31 cellular contexts compared by ENCODE assay signal in genomic region chr12:72144553-72144952, GRCh38.
"Had no signal": no experiment of that assay in that cellular context is flagged by ENCODE, and none has a peak within 500 bp of the region (broad histone marks: within the 10 kb centered on the region; RNA-seq: fewer than 3 reads in every experiment).

No MANE protein-coding gene starts in this region.

- H3K36me3 Mint-ChIP-seq: activated naive CD4-positive, alpha-beta T cell treated with anti-CD3 and anti-CD28 coated beads, Interleukin-2, amount 10 ng/mL, durations not matched to agents 7 days and 5 days; activated naive CD4-positive, alpha-beta T cell treated with anti-CD3 and anti-CD28 coated beads, Interleukin-2, amount 50 U/mL, for 72 hours; activated naive CD8-positive, alpha-beta T cell treated with anti-CD3 and anti-CD28 coated beads, Interleukin-2, amount 10 ng/mL, durations not matched to agents 7 days and 5 days; brain; T-cell had no signal

- H3K4me1 Mint-ChIP-seq: activated CD4-positive, alpha-beta memory T cell treated with anti-CD3 and anti-CD28 coated beads, Interleukin-2, amount 10 ng/mL, durations not matched to agents 7 days and 5 days; activated CD4-positive, alpha-beta T cell treated with anti-CD3 and anti-CD28 coated beads, Interleukin-2, amount 10 ng/mL, durations not matched to agents 7 days and 5 days; activated naive CD4-positive, alpha-beta T cell treated with anti-CD3 and anti-CD28 coated beads, Interleukin-2, amount 10 ng/mL, durations not matched to agents 7 days and 5 days; activated naive CD8-positive, alpha-beta T cell treated with anti-CD3 and anti-CD28 coated beads, Interleukin-2, amount 10 ng/mL, durations not matched to agents 7 days and 5 days; brain; T-cell had no signal

- H3K9me3 Mint-ChIP-seq: activated CD4-positive, alpha-beta memory T cell treated with anti-CD3 and anti-CD28 coated beads, Interleukin-2, amount 10 ng/mL, durations not matched to agents 7 days and 5 days; activated CD4-positive, alpha-beta T cell treated with anti-CD3 and anti-CD28 coated beads, Interleukin-2, amount 10 ng/mL, durations not matched to agents 7 days and 5 days; activated naive CD4-positive, alpha-beta T cell treated with anti-CD3 and anti-CD28 coated beads, Interleukin-2, amount 10 ng/mL, durations not matched to agents 7 days and 5 days; activated naive CD8-positive, alpha-beta T cell treated with anti-CD3 and anti-CD28 coated beads, Interleukin-2, amount 10 ng/mL, durations not matched to agents 7 days and 5 days; activated T-cell treated with anti-CD3 and anti-CD28 coated beads, Interleukin-2, amount 50 U/mL, for 24 hours; T-cell; T-helper 1 cell treated with Interleukin-12 subunit alpha and Interleukin-12 subunit beta and Interleukin-4 antibody, amounts not matched to agents 30 μg/mL and 1 μg/mL, for 36 hours had no signal

- H3K27me3 ChIP-seq: ascending aorta, breast epithelium, cardiac muscle cell, colonic mucosa, gastrocnemius medialis, heart right ventricle had no signal

- H3K4me1 ChIP-seq: ascending aorta, breast epithelium, colonic mucosa, gastrocnemius medialis, heart right ventricle had no signal

- H3K27me3 Mint-ChIP-seq: activated CD4-positive, alpha-beta memory T cell treated with anti-CD3 and anti-CD28 coated beads, Interleukin-2, amount 10 ng/mL, durations not matched to agents 7 days and 5 days; activated CD4-positive, alpha-beta T cell treated with anti-CD3 and anti-CD28 coated beads, Interleukin-2, amount 10 ng/mL, durations not matched to agents 7 days and 5 days; activated naive CD4-positive, alpha-beta T cell treated with anti-CD3 and anti-CD28 coated beads, Interleukin-2, amount 10 ng/mL, durations not matched to agents 7 days and 5 days; activated naive CD8-positive, alpha-beta T cell treated with anti-CD3 and anti-CD28 coated beads, Interleukin-2, amount 10 ng/mL, durations not matched to agents 7 days and 5 days; activated T-cell treated with anti-CD3 and anti-CD28 coated beads, Interleukin-2, amount 50 U/mL, for 24 hours; brain; T-cell had no signal

- H3K4me3 Mint-ChIP-seq: activated CD4-positive, alpha-beta memory T cell treated with anti-CD3 and anti-CD28 coated beads, Interleukin-2, amount 10 ng/mL, durations not matched to agents 7 days and 5 days; activated CD4-positive, alpha-beta T cell treated with anti-CD3 and anti-CD28 coated beads, Interleukin-2, amount 10 ng/mL, durations not matched to agents 7 days and 5 days; activated naive CD4-positive, alpha-beta T cell treated with anti-CD3 and anti-CD28 coated beads, Interleukin-2, amount 10 ng/mL, durations not matched to agents 7 days and 5 days; activated naive CD8-positive, alpha-beta T cell treated with anti-CD3 and anti-CD28 coated beads, Interleukin-2, amount 10 ng/mL, durations not matched to agents 7 days and 5 days; activated T-cell treated with anti-CD3 and anti-CD28 coated beads, Interleukin-2, amount 50 U/mL, for 24 hours; activated T-cell treated with anti-CD3 and anti-CD28 coated beads, Interleukin-2, amount 50 U/mL, for 72 hours; brain; T-cell; T-helper 1 cell treated with Interleukin-12 subunit alpha and Interleukin-12 subunit beta and Interleukin-4 antibody, amounts not matched to agents 30 μg/mL and 1 μg/mL, for 36 hours had no signal

- H3K27ac ChIP-seq: ascending aorta, breast epithelium, cardiac muscle cell, colonic mucosa, gastrocnemius medialis, heart right ventricle, WERI-Rb-1 had no signal

- H3K9me3 ChIP-seq: ascending aorta, colonic mucosa, gastrocnemius medialis had no signal

- DNase-seq: activated CD4-positive, alpha-beta memory T cell treated with anti-CD3 and anti-CD28 coated beads, Interleukin-2, amount 10 ng/mL, durations not matched to agents 7 days and 5 days; activated CD4-positive, alpha-beta T cell treated with anti-CD3 and anti-CD28 coated beads for 4 hours; activated CD4-positive, alpha-beta T cell treated with anti-CD3 and anti-CD28 coated beads, Interleukin-2, amount 10 ng/mL, durations not matched to agents 7 days and 5 days; activated CD4-positive, alpha-beta T cell treated with anti-CD3 and anti-CD28 coated beads, Interleukin-2, amount 50 U/mL, for 4 hours; activated CD4-positive, CD25-positive, alpha-beta regulatory T cell; activated CD4-positive, CD25-positive, alpha-beta regulatory T cell treated with anti-CD3 and anti-CD28 coated beads, Interleukin-2, amount 50 U/mL, for 72 hours; activated CD8-positive, alpha-beta memory T cell treated with anti-CD3 and anti-CD28 coated beads, Interleukin-2, amount 50 U/mL, for 48 hours; activated gamma-delta T cell; activated naive CD4-positive, alpha-beta T cell; activated naive CD4-positive, alpha-beta T cell treated with anti-CD3 and anti-CD28 coated beads, Interleukin-2, amount 10 ng/mL, durations not matched to agents 7 days and 5 days; activated naive CD8-positive, alpha-beta T cell treated with anti-CD3 and anti-CD28 coated beads, Interleukin-2, amount 10 ng/mL, durations not matched to agents 7 days and 5 days; activated T-cell treated with anti-CD3 and anti-CD28 coated beads for 4 hours; activated T-cell treated with anti-CD3 and anti-CD28 coated beads, Interleukin-2, amount 50 U/mL, for 24 hours; activated T-cell treated with anti-CD3 and anti-CD28 coated beads, Interleukin-2, amount 50 U/mL, for 72 hours; central memory CD4-positive, alpha-beta T cell; cerebellar nuclear complex; colonic mucosa; effector CD8-positive, alpha-beta T cell; foreskin fibroblast; gastrocnemius medialis; heart right ventricle; T-cell; T1000; WERI-Rb-1 had no signal

- H3K4me3 ChIP-seq: ascending aorta, breast epithelium, cardiac muscle cell, colonic mucosa, gastrocnemius medialis, heart right ventricle had no signal

- H3K27ac Mint-ChIP-seq: activated CD4-positive, alpha-beta memory T cell treated with anti-CD3 and anti-CD28 coated beads, Interleukin-2, amount 10 ng/mL, durations not matched to agents 7 days and 5 days; activated CD4-positive, alpha-beta T cell treated with anti-CD3 and anti-CD28 coated beads, Interleukin-2, amount 10 ng/mL, durations not matched to agents 7 days and 5 days; activated naive CD4-positive, alpha-beta T cell treated with anti-CD3 and anti-CD28 coated beads, Interleukin-2, amount 10 ng/mL, durations not matched to agents 7 days and 5 days; activated naive CD4-positive, alpha-beta T cell treated with anti-CD3 and anti-CD28 coated beads, Interleukin-2, amount 50 U/mL, for 72 hours; activated naive CD8-positive, alpha-beta T cell treated with anti-CD3 and anti-CD28 coated beads, Interleukin-2, amount 10 ng/mL, durations not matched to agents 7 days and 5 days; activated T-cell treated with anti-CD3 and anti-CD28 coated beads, Interleukin-2, amount 50 U/mL, for 24 hours; activated T-cell treated with anti-CD3 and anti-CD28 coated beads, Interleukin-2, amount 50 U/mL, for 72 hours; brain; T-cell; T-helper 1 cell treated with Interleukin-12 subunit alpha and Interleukin-12 subunit beta and Interleukin-4 antibody, amounts not matched to agents 30 μg/mL and 1 μg/mL, for 36 hours had no signal

- ATAC-seq: activated naive CD4-positive, alpha-beta T cell treated with anti-CD3 and anti-CD28 coated beads, Interleukin-2, amount 50 U/mL, for 72 hours; activated T-cell treated with anti-CD3 and anti-CD28 coated beads, Interleukin-2, amount 50 U/mL, for 72 hours; esophagus mucosa; gastrocnemius medialis; heart right ventricle; T-cell had no signal

- H3K36me3 ChIP-seq: ascending aorta, breast epithelium, cardiac muscle cell, colonic mucosa, gastrocnemius medialis, heart right ventricle, WERI-Rb-1 had no signal
